Comparison of ENCODE assay signal across 15 cellular contexts in the genomic region with DNA sequence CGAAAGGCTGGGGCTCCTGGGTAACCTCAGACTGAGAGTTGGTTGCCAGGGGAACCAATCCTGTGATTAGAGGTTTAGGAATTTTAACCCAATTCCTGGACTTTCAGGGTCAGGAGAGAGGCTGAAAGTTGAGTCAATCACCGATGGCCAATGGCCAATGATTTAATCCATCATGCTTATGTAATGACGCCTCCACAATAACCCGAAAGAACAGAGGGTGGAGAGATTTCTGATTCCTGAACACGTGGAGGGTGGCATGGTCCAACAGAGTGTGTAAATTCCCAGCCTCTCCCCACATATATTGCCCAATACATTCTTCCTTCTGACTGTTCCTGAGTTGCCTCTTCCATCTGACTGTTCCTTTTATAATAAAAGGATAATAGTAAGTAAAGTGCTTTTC.
DNase-seq lines count a peak whose midpoint lies in the region; ATAC-seq and TF ChIP-seq lines count a peak whose summit lies in the region.
"Had no signal": no experiment of that assay in that cellular context is flagged by ENCODE, and none has a peak within 500 bp of the region (broad histone marks: within the 10 kb centered on the region; RNA-seq: fewer than 3 reads in every experiment).

No MANE protein-coding gene starts in this region.

- no peaks in the 10 kb centered on the region for H3K9me3 ChIP-seq in right cardiac atrium (ENCODE audit: control insufficient read depth, low read length)

- no peak overlapping the region for H3K4me3 ChIP-seq in right cardiac atrium (ENCODE audit: low read length)

- no peaks in the 10 kb centered on the region for H3K27me3 ChIP-seq in right cardiac atrium (ENCODE audit: control insufficient read depth, insufficient read depth)

- intact Hi-C loops in right cardiac atrium (cut with DNase I) (loop anchor here in 1 of 4 donors (10.0 kb wide), 1 partner anchor 131 kb away; no protein-coding TSS in a partner anchor), left ventricle myocardium superior (cut with micrococcal nuclease) (no loop called here)

- no peak overlapping the region for H3K27ac ChIP-seq in right cardiac atrium (ENCODE audit: low read length)

- no peaks in the 10 kb centered on the region for H3K4me1 ChIP-seq in right cardiac atrium (ENCODE audit: control insufficient read depth, insufficient read depth, low read length)

- ATAC-seq in right cardiac atrium = peak; percentile 33 to 44
- ATAC-seq in left ventricle myocardium superior = no peak
- ATAC-seq in HG03175 (IDR thresholded peaks at IDR 0.05; ENCODE audit: unreplicated experiment) = no peak
- ATAC-seq: activated naive CD4-positive, alpha-beta T cell treated with anti-CD3 and anti-CD28 coated beads, Interleukin-2, amount 50 U/mL, for 72 hours had no signal

- in situ Hi-C loops in GM13977 (cut with MboI; ENCODE audit: low pct_unique_long_range_greater_than_20kb, low sequenced_read_pairs, unreplicated experiment) = no loop called here

- 80% methylated on average over 5 of the region's 5 CpGs for WGBS in right cardiac atrium

- TF ChIP-seq CTCF in GM13977 (IDR thresholded peaks at IDR 0.05; ENCODE audit: extremely low read depth, insufficient read depth, missing control alignments) = no peak

- DNase-seq in right cardiac atrium = no peak
- no peak for DNase-seq in left ventricle myocardium superior
- peak; percentile 73 for DNase-seq in astrocyte of the hippocampus (ENCODE audit: low read depth, low spot score)
- peak; percentile 95 for DNase-seq in iris pigment epithelial cell (ENCODE audit: low read depth)
- DNase-seq in NCI-H748 treated with DMSO at 0.1 percent for 48 hours (lab: John Stamatoyannopoulos, UW) = no peak
- no peak for DNase-seq in NCI-H1436 (lab: John Stamatoyannopoulos, UW)
- no peak for DNase-seq in GM13977 (ENCODE audit: low spot score)
- DNase-seq: DMS53, NCI-H1694, NCI-H526 treated with DMSO at 0.1 percent for 48 hours, nephron progenitor cell, SHP77 treated with DMSO at 0.1 percent for 48 hours, trophoblast cell had no signal

Comparison
In these comparisons a context has a peak if more than half of its experiments do, and no peak if none do; other contexts are left out.
1. ATAC-seq: peak in right cardiac atrium (2 of 2); none in left ventricle myocardium superior (single experiment) and HG03175 (single experiment).
2. DNase-seq: peak in astrocyte of the hippocampus (single experiment) and iris pigment epithelial cell (single experiment); none in right cardiac atrium (0 of 3), left ventricle myocardium superior (single experiment), NCI-H748 treated with DMSO at 0.1 percent for 48 hours (single experiment), NCI-H1436 (single experiment) and GM13977 (single experiment).